9 cellular contexts compared by ENCODE assay signal in the genomic region with DNA sequence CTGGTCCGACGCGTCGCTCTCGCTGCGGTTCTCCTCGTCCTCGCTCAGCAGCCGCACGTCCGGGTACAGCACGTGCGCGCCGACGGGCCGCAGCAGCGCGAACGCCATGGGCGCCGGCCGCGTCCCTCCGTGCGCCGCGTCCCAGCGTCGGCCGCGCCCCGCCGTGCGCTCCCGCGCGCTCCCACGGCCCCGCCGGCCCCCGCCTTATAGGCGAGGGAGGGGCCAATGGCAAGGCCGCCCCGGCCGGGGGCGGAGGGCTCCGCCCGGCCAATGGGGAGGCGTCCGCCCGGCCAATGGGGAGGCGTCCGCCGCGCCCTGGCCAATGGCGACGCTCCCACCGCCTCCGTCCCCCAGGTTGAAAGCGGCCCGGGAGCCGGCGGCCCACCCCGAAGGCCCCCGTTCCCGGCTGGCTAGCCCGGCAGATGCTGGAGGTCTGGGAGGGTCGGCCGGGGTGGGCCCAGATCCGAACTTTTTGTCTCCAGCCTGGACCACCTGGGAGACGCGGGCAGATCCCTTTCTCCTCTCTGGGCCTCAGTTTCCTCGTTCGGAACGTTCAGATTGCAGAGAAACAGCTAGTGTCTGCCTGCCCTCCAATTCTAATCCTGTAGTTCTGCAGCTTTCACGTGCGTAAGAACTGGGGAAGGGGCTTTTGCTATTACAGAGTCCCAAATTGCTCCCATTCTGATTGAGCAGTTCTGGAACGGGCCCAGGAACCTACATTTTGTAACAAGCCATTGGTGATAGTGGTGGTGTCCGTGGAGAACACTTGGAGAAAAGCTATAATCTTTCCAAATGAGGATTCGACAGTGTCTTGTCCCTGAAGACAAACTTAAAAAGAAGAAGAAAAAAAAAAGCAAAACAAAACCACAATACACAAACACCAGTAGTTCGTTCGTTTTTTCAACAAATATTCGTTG. TPM values are rescaled to one million over a fixed set of nuclear protein-coding genes. Genes with fewer than 3 reads are reported as not detected.
DNase-seq lines count a peak whose midpoint lies in the region; ATAC-seq and TF ChIP-seq lines count a peak whose summit lies in the region.
"Had no signal": no experiment of that assay in that cellular context is flagged by ENCODE, and none has a peak within 500 bp of the region (broad histone marks: within the 10 kb centered on the region; RNA-seq: fewer than 3 reads in every experiment).

A gene with protein sequence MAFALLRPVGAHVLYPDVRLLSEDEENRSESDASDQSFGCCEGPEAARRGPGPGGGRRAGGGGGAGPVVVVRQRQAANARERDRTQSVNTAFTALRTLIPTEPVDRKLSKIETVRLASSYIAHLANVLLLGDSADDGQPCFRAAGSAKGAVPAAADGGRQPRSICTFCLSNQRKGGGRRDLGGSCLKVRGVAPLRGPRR (minus strand): TSS at position 180 of the 917 bp plus-strand sequence. CDS start 72 bp downstream, at position 108.

- H3K56ac ChIP-seq in mesendoderm (ENCODE audit: low read length): peak within 1 kb of the TSS; percentile 82

- no peak within 1 kb of the TSS for H4K5ac ChIP-seq in mesendoderm (ENCODE audit: low read length)

- no peaks in the 10 kb centered on the region for H3K79me1 ChIP-seq in mesendoderm (ENCODE audit: low read length)

- H3K4me3 Mint-ChIP-seq in osteocyte (ENCODE audit: unreplicated experiment): no peak within 1 kb of the TSS

- no peaks in the 10 kb centered on the region for H3K36me3 Mint-ChIP-seq in osteocyte (ENCODE audit: unreplicated experiment)

- H3K27me3 Mint-ChIP-seq in osteocyte (ENCODE audit: unreplicated experiment): peaks cover 57% of the 10 kb centered on the region

- ATAC-seq in HG03095 (IDR thresholded peaks at IDR 0.05; ENCODE audit: unreplicated experiment): no peak
- no peak for ATAC-seq in GM18858 (IDR thresholded peaks at IDR 0.05; ENCODE audit: unreplicated experiment)

- H3K4me2 ChIP-seq in mesendoderm (ENCODE audit: low read length): peak within 1 kb of the TSS; percentile 66

- peak within 1 kb of the TSS; percentile 68 for H3K9ac ChIP-seq in mesendoderm (ENCODE audit: low read length)

- DNase-seq in DMS53 treated with DMSO at 0.1 percent for 48 hours (lab: John Stamatoyannopoulos, UW; ENCODE audit: unreplicated experiment) (peak; percentile 66), NCI-H2171 treated with DMSO at 0.1 percent for 48 hours (lab: John Stamatoyannopoulos, UW) (peak; percentile 84), coronary artery (ENCODE audit: low spot score) (no peak), mesendoderm (peak; percentile 78), osteocyte (ENCODE audit: extremely low spot score, unreplicated experiment) (no peak), RKO (ENCODE audit: low spot score) (no peak)

- H3K18ac ChIP-seq in mesendoderm (ENCODE audit: low read length): peak within 1 kb of the TSS; percentile 29

- H2BK5ac ChIP-seq in mesendoderm (ENCODE audit: low read length): no peak within 1 kb of the TSS

- WGBS in mesendoderm (ENCODE audit: extremely low coverage, insufficient coverage, low lambda C conversion rate): no CpG with 5 or more reads among the region's 84 CpGs

- H3K4ac ChIP-seq in mesendoderm (ENCODE audit: low read depth, low read length): no peak within 1 kb of the TSS

- TF ChIP-seq CTCF in coronary artery (IDR thresholded peaks at IDR 0.05) (no peak), osteocyte (IDR thresholded peaks at IDR 0.05) (no peak)

- H3K36me3 ChIP-seq in mesendoderm (ENCODE audit: control insufficient read depth, insufficient read depth, low read length): no peaks in the 10 kb centered on the region

- H4K8ac ChIP-seq in mesendoderm (ENCODE audit: low read depth, low read length): no peak within 1 kb of the TSS

- H3K4me3 ChIP-seq in coronary artery (peak within 1 kb of the TSS; percentile 61), mesendoderm (ENCODE audit: low read length) (peak within 1 kb of the TSS; percentile 23)

- H3K27ac ChIP-seq in coronary artery (no peak within 1 kb of the TSS), mesendoderm (ENCODE audit: low read depth, low read length) (no peak within 1 kb of the TSS)

- no peaks in the 10 kb centered on the region for H3K9me3 Mint-ChIP-seq in osteocyte (ENCODE audit: unreplicated experiment)

- H2BK15ac ChIP-seq in mesendoderm (replicated peaks; ENCODE audit: low read depth): no peak within 1 kb of the TSS

- no peak within 1 kb of the TSS for H3K23ac ChIP-seq in mesendoderm (ENCODE audit: low read length)

- H3K27me3 ChIP-seq in mesendoderm (ENCODE audit: insufficient read depth, low read length, poor library complexity): peaks cover 2% of the 10 kb centered on the region

- no peak within 1 kb of the TSS for H3K27ac Mint-ChIP-seq in osteocyte (ENCODE audit: unreplicated experiment)

- H2BK120ac ChIP-seq in mesendoderm (ENCODE audit: low read depth, low read length): no peak within 1 kb of the TSS

- H3K4me1 Mint-ChIP-seq in osteocyte (ENCODE audit: unreplicated experiment): peaks cover 6% of the 10 kb centered on the region

- H3K4me1 ChIP-seq in mesendoderm (ENCODE audit: control insufficient read depth, low read depth, low read length): no peaks in the 10 kb centered on the region

- H3K79me2 ChIP-seq in mesendoderm (ENCODE audit: control insufficient read depth, insufficient read depth, low read length): no peaks in the 10 kb centered on the region

- no peak within 1 kb of the TSS for H2AK5ac ChIP-seq in mesendoderm (ENCODE audit: low read length)

RNA-seq across cellular contexts. Expression of the gene that starts here (rescaled TPM):
- polyA plus RNA-seq in mesendoderm (2013, experiment 1 of 2): 2.2 TPM
- polyA plus RNA-seq in mesendoderm (2013, experiment 2 of 2): 2.3 TPM
- total RNA-seq in osteocyte: not detected in 2 replicates
- total RNA-seq: myocyte had no signal

Comparison
In these comparisons a context has a peak if more than half of its experiments do, and no peak if none do; other contexts are left out.
1. DNase-seq: peak in DMS53 treated with DMSO at 0.1 percent for 48 hours (single experiment), NCI-H2171 treated with DMSO at 0.1 percent for 48 hours (single experiment) and mesendoderm (single experiment); none in coronary artery (single experiment), osteocyte (single experiment) and RKO (single experiment).